Comparison of ENCODE assay signal across 22 cellular contexts in genomic region chr1:248045209-248045608, GRCh38. TPM values are rescaled to one million over a fixed set of nuclear protein-coding genes. Genes with fewer than 3 reads are reported as not detected.
"Had no signal": no experiment of that assay in that cellular context is flagged by ENCODE, and none has a peak within 500 bp of the region (broad histone marks: within the 10 kb centered on the region; RNA-seq: fewer than 3 reads in every experiment).

No MANE protein-coding gene starts in this region.

- H3K4me1 ChIP-seq: adrenal gland, transverse colon had no signal

- H3K4me1 Mint-ChIP-seq: activated naive CD4-positive, alpha-beta T cell treated with anti-CD3 and anti-CD28 coated beads, Interleukin-2, amount 50 U/mL, for 24 hours had no signal

- H3K27me3 ChIP-seq: adrenal gland, dorsolateral prefrontal cortex, transverse colon had no signal

- H3K36me3 Mint-ChIP-seq: activated naive CD4-positive, alpha-beta T cell treated with anti-CD3 and anti-CD28 coated beads, Interleukin-2, amount 50 U/mL, for 24 hours had no signal

- H3K27ac ChIP-seq: adrenal gland, dorsolateral prefrontal cortex, skin epidermis, transverse colon, VCaP had no signal

- H3K27me3 Mint-ChIP-seq: activated CD4-positive, alpha-beta memory T cell treated with anti-CD3 and anti-CD28 coated beads for 36 hours; activated naive CD4-positive, alpha-beta T cell treated with anti-CD3 and anti-CD28 coated beads, Interleukin-2, amount 50 U/mL, for 24 hours; progenitor cell of endocrine pancreas had no signal

- H3K36me3 ChIP-seq: adrenal gland, transverse colon had no signal

- ATAC-seq: right cardiac atrium had no signal

- H3K9me3 ChIP-seq: adrenal gland had no signal

- DNase-seq: activated CD4-positive, alpha-beta memory T cell treated with anti-CD3 and anti-CD28 coated beads for 36 hours; activated CD4-positive, alpha-beta T cell treated with anti-CD3 and anti-CD28 coated beads for 1 hour; activated effector memory CD4-positive, alpha-beta T cell treated with anti-CD3 and anti-CD28 coated beads, Interleukin-2, amount 50 U/mL, for 16 hours; activated T-cell treated with anti-CD3 and anti-CD28 coated beads, Interleukin-2, amount 50 U/mL, for 48 hours; adrenal gland; dorsolateral prefrontal cortex; erythroblast; midbrain; right cardiac atrium; stimulated activated CD4-positive, alpha-beta T cell treated with anti-CD3 and anti-CD28 coated beads, Interleukin-4, amount 100 ng/mL, for 24 hours; stimulated activated naive CD4-positive, alpha-beta T cell; transverse colon had no signal

- H3K4me3 Mint-ChIP-seq: activated CD4-positive, alpha-beta memory T cell treated with anti-CD3 and anti-CD28 coated beads for 36 hours; activated naive CD4-positive, alpha-beta T cell treated with anti-CD3 and anti-CD28 coated beads, Interleukin-2, amount 50 U/mL, for 24 hours had no signal

- H3K4me3 ChIP-seq: adrenal gland, dorsolateral prefrontal cortex, skin epidermis, transverse colon had no signal

- H3K27ac Mint-ChIP-seq: activated CD4-positive, alpha-beta memory T cell treated with anti-CD3 and anti-CD28 coated beads for 36 hours; activated naive CD4-positive, alpha-beta T cell treated with anti-CD3 and anti-CD28 coated beads, Interleukin-2, amount 50 U/mL, for 24 hours; progenitor cell of endocrine pancreas had no signal

RNA-seq across cellular contexts. Expression of gene OR2L3, which starts 1.4 kb away (rescaled TPM):
- total RNA-seq: activated CD4-positive, alpha-beta memory T cell treated with anti-CD3 and anti-CD28 coated beads for 36 hours; adrenal gland; cardiac septum; lung microvascular endothelial cell; myocyte; omental fat pad; progenitor cell of endocrine pancreas; right cardiac atrium; subcutaneous adipose tissue; transverse colon had no signal
- polyA plus RNA-seq: adrenal gland, right cardiac atrium had no signal

RNA-seq across cellular contexts. Expression of gene OR2L2, which starts 15.3 kb away (rescaled TPM):
- total RNA-seq: cardiac septum, myocyte had no signal
- polyA plus RNA-seq: neural cell, right cardiac atrium had no signal

RNA-seq across cellular contexts. Expression of gene OR2L5, which starts 31.7 kb away (rescaled TPM):
- total RNA-seq: activated CD4-positive, alpha-beta memory T cell treated with anti-CD3 and anti-CD28 coated beads for 36 hours; cardiac septum; lung microvascular endothelial cell; myocyte; omental fat pad; progenitor cell of endocrine pancreas; right cardiac atrium had no signal
- polyA plus RNA-seq: adrenal gland, neural cell, right cardiac atrium had no signal

RNA-seq across cellular contexts. Expression of gene OR2L13, which starts 49.8 kb away (rescaled TPM):
- total RNA-seq: activated CD4-positive, alpha-beta memory T cell treated with anti-CD3 and anti-CD28 coated beads for 36 hours; cardiac septum; lung microvascular endothelial cell; myocyte; omental fat pad; progenitor cell of endocrine pancreas; right cardiac atrium; subcutaneous adipose tissue; transverse colon had no signal
- polyA plus RNA-seq: right cardiac atrium had no signal
